ENCODE assay signal across 1 cellular context in the genomic region with DNA sequence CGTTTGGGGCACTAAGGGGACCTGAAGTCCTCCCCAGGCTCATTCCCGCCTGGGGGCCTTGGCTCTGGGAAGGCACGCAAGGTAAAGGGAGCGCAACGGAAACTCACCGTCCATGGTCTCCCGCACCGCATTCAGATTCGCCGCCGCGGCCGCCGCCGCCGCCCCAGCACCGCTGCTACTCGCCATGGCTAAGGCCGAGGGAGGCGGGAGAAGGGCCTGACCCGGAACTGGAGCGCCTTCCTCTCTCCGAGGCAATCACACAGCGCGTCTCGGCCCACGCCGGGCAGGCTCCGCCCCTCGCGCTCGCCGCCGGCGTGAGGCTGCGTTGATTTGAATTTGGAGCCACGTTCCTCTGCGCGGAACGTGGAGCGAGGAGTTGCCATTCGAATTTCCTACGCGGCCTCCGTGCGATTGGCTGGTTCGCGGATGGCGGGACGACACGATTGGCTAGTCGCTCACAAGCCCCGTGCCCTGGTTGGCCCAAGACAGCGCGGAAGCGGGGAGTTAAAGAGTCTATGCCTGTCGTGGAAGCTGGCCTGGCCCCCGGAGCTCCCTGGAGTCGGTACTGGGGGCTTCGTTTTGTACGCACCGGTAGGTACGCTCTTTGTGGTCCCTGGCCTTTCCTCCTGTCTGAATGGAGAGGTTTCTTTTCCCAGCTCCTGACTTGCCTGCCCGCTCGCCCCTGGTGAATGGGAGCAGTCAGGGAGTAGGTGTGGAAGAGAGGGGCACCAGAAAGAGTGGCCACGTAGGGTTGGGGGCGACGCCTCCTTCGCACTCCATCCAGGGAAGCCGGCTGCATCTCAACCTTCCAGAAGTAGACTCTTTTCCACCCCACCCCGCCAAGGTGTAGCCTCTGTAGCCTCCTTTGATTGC.
A peak's percentile ranks its signal among the peaks of the same experiment; 100 is the strongest.
TF ChIP-seq lines count a peak whose summit lies in the region.

BORA (plus strand) TSS at position 507 of the 873 bp plus-strand sequence. CDS start 1,018 bp downstream, outside the sequence.
A gene with protein sequence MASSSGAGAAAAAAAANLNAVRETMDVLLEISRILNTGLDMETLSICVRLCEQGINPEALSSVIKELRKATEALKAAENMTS (minus strand): TSS at position 213 of the 873 bp plus-strand sequence. CDS start 27 bp downstream, at position 186.

TF ChIP-seq in K562, 482 proteins besides CTCF, POLR2A, EP300 and RAD21 (continued from another document and continues in another):
- TF ChIP-seq ATF1 (CRISPR knock-in tag; IDR thresholded peaks at IDR 0.05) (no peak), ATF1 (tag; IDR thresholded peaks at IDR 0.05) (peak; percentile 84), AFF1 (IDR thresholded peaks at IDR 0.05; ENCODE audit: low read depth in 1 of 2, partially characterized antibody in 2 of 2) (no peak), ZNF23 (CRISPR knock-in tag; IDR thresholded peaks at IDR 0.05) (no peak), CCNT2 (IDR thresholded peaks at IDR 0.05; ENCODE audit: borderline replicate concordance, extremely low read depth, insufficient read length, low read depth, low read length) (peak; percentile 63), HLTF (IDR thresholded peaks at IDR 0.05) (no peak), CBX5 (IDR thresholded peaks at IDR 0.05; ENCODE audit: borderline replicate concordance, low read depth) (peak; percentile 52; the same call in 1 of the 2 replicates), ZNF75A (CRISPR knock-in tag; IDR thresholded peaks at IDR 0.05) (no peak), ZNF354B (CRISPR knock-in tag; IDR thresholded peaks at IDR 0.05) (no peak), SMARCC2 (IDR thresholded peaks at IDR 0.05; ENCODE audit: low read depth) (no peak), GABPA (tag; conservative IDR thresholded peaks at IDR 0.05; ENCODE audit: low read depth) (peak; percentile 89), PCBP1 (IDR thresholded peaks at IDR 0.05; ENCODE audit: low read depth, low read length, poor library complexity, severe bottlenecking) (peak; percentile 19), CHAMP1 (IDR thresholded peaks at IDR 0.05) (peak; percentile 87), EP400 (IDR thresholded peaks at IDR 0.05) (peak; percentile 96), TOE1 (IDR thresholded peaks at IDR 0.05; ENCODE audit: borderline replicate concordance) (peak; percentile 49; the same call in 1 of the 2 replicates), TOE1 (CRISPR knock-in tag; IDR thresholded peaks at IDR 0.05; ENCODE audit: borderline replicate concordance, low read depth) (no peak), HDAC1 (IDR thresholded peaks at IDR 0.05) (peak in 1 of 2 experiments; percentile 65; a peak in 2 of 4 replicates), NCOA6 (IDR thresholded peaks at IDR 0.05) (peak; percentile 78), ZNF79 (CRISPR knock-in tag; IDR thresholded peaks at IDR 0.05; ENCODE audit: low read depth) (no peak), FOXP1 (CRISPR knock-in tag; IDR thresholded peaks at IDR 0.05) (no peak), GMEB1 (CRISPR knock-in tag; IDR thresholded peaks at IDR 0.05) (peak; percentile 97), CHD2 (IDR thresholded peaks at IDR 0.05; ENCODE audit: low read depth, low read length) (peak; percentile 56), NR2C2 (CRISPR knock-in tag; IDR thresholded peaks at IDR 0.05) (peak; percentile 90), NR2C2 (tag; IDR thresholded peaks at IDR 0.05) (peak; percentile 97), FIP1L1 (IDR thresholded peaks at IDR 0.05; ENCODE audit: low read depth, low read length, poor library complexity, severe bottlenecking) (no peak), TRIM25 (IDR thresholded peaks at IDR 0.05; ENCODE audit: borderline replicate concordance) (no peak), KDM5B (IDR thresholded peaks at IDR 0.05; ENCODE audit: insufficient replicate concordance, low read depth, low read length) (peak; percentile 51), RNF2 (IDR thresholded peaks at IDR 0.05) (no peak), E2F8 (IDR thresholded peaks at IDR 0.05; ENCODE audit: low read depth, partially characterized antibody) (no peak), ZNF143 (CRISPR knock-in tag; IDR thresholded peaks at IDR 0.05) (no peak), MXI1 (IDR thresholded peaks at IDR 0.05; ENCODE audit: low read depth, low read length) (peak; percentile 83; the same call in 1 of the 2 replicates), SAFB (IDR thresholded peaks at IDR 0.05; ENCODE audit: borderline replicate concordance, low read depth, low read length) (peak; percentile 61; the same call in 1 of the 2 replicates), HNRNPLL (IDR thresholded peaks at IDR 0.05; ENCODE audit: low read depth, low read length, poor library complexity, severe bottlenecking) (peak; percentile 94), PTRF (tag; IDR thresholded peaks at IDR 0.05) (no peak), MAZ (CRISPR knock-in tag; conservative IDR thresholded peaks at IDR 0.05 in 1 of 2, IDR thresholded peaks at IDR 0.05 in 1 of 2) (peak in 1 of 2 experiments; percentile 54; a peak in 2 of 4 replicates), RBM25 (IDR thresholded peaks at IDR 0.05; ENCODE audit: low read depth, low read length, severe bottlenecking) (peak; percentile 43)
- TF ChIP-seq, protein P1, sequence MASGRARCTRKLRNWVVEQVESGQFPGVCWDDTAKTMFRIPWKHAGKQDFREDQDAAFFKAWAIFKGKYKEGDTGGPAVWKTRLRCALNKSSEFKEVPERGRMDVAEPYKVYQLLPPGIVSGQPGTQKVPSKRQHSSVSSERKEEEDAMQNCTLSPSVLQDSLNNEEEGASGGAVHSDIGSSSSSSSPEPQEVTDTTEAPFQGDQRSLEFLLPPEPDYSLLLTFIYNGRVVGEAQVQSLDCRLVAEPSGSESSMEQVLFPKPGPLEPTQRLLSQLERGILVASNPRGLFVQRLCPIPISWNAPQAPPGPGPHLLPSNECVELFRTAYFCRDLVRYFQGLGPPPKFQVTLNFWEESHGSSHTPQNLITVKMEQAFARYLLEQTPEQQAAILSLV (tag; IDR thresholded peaks at IDR 0.05): no peak
- TF ChIP-seq, protein P2, sequence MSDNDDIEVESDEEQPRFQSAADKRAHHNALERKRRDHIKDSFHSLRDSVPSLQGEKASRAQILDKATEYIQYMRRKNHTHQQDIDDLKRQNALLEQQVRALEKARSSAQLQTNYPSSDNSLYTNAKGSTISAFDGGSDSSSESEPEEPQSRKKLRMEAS (CRISPR knock-in tag; IDR thresholded peaks at IDR 0.05): peak; percentile 95
- TF ChIP-seq, protein P3, sequence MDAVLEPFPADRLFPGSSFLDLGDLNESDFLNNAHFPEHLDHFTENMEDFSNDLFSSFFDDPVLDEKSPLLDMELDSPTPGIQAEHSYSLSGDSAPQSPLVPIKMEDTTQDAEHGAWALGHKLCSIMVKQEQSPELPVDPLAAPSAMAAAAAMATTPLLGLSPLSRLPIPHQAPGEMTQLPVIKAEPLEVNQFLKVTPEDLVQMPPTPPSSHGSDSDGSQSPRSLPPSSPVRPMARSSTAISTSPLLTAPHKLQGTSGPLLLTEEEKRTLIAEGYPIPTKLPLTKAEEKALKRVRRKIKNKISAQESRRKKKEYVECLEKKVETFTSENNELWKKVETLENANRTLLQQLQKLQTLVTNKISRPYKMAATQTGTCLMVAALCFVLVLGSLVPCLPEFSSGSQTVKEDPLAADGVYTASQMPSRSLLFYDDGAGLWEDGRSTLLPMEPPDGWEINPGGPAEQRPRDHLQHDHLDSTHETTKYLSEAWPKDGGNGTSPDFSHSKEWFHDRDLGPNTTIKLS (IDR thresholded peaks at IDR 0.05; ENCODE audit: borderline replicate concordance, low read depth): peak; percentile 57; the same call in 1 of the 2 replicates
